ENCODE assay signal across 18 cellular contexts in the genomic region with DNA sequence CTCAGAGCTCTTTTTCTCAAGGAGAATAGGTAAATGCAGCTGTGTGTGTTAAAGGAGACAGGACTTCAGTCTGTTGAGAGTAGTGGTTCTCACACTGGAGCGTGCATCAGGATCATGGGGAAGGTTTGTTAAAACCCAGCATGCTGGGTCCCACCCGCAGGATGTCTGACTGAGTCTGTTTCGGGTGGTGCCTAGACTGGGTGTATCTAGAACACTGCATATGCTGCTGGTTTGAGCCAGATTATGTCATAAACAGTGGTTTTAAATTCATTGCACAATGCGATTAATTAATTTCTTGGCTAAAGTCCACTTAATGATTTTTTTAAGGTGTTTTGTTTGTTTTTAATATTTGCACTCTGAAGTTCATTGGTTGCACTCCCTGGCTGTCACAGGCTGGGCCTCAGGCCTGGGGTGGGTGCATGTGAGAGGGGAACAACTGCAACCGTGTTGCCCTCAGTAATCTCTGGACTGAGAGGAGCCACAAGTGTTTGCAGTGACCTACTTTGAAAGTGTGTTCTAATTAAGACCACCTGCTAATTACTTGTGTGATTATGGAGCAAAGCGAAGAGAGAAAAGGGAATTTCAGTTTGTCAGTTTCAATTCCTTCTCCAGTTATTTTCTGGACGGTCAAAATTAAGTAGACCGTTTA. TPM values are rescaled to one million over a fixed set of nuclear protein-coding genes. Genes with fewer than 3 reads are reported as not detected.
DNase-seq lines count a peak whose midpoint lies in the region; ATAC-seq and TF ChIP-seq lines count a peak whose summit lies in the region.
"Had no signal": no experiment of that assay in that cellular context is flagged by ENCODE, and none has a peak within 500 bp of the region (broad histone marks: within the 10 kb centered on the region; RNA-seq: fewer than 3 reads in every experiment).

No MANE protein-coding gene starts in this region.

- H3K36me3 Mint-ChIP-seq in activated T-cell treated with anti-CD3 and anti-CD28 coated beads, Interleukin-2, amount 50 U/mL, for 72 hours (ENCODE audit: insufficient read depth in 2 of 2) = peaks cover 5 to 15% of the 10 kb centered on the region in 2 donors
- peaks cover 21% of the 10 kb centered on the region for H3K36me3 Mint-ChIP-seq in activated T-cell treated with anti-CD3 and anti-CD28 coated beads, Interleukin-2, amount 50 U/mL, for 4 hours (ENCODE audit: insufficient read depth)

- no peak for TF ChIP-seq EP300 in tibial nerve (IDR thresholded peaks at IDR 0.05)

- WGBS in right lobe of liver (ENCODE audit: insufficient coverage, low coverage, low lambda C conversion rate, missing lambda C conversion rate) = 39% methylated on average over 7 of the region's 8 CpGs
- 74 to 77% methylated on average over 8 of the region's 8 CpGs for WGBS in tibial nerve, 2 donors

- H3K27ac ChIP-seq in right lobe of liver (no peak overlapping the region), tibial nerve (no peak overlapping the region)
- H3K27ac ChIP-seq: 22Rv1, A549, BLaER1, GM23248 had no signal

- H3K27me3 Mint-ChIP-seq in activated T-cell treated with anti-CD3 and anti-CD28 coated beads, Interleukin-2, amount 50 U/mL, for 72 hours (ENCODE audit: low read depth) = no peaks in the 10 kb centered on the region
- no peaks in the 10 kb centered on the region for H3K27me3 Mint-ChIP-seq in activated T-cell treated with anti-CD3 and anti-CD28 coated beads, Interleukin-2, amount 50 U/mL, for 4 hours (ENCODE audit: low read depth)
- H3K27me3 Mint-ChIP-seq: CD4-positive, alpha-beta memory T cell had no signal

- no peak overlapping the region for H3K4me3 ChIP-seq in right lobe of liver
- H3K4me3 ChIP-seq in tibial nerve = no peak overlapping the region
- H3K4me3 ChIP-seq: A549, BLaER1, GM23248, HAP-1 had no signal

- peak; percentile 24 for TF ChIP-seq POLR2A in erythroblast (IDR thresholded peaks at IDR 0.05; ENCODE audit: low read length)
- no peak for TF ChIP-seq POLR2A in right lobe of liver (IDR thresholded peaks at IDR 0.05)
- no peak for TF ChIP-seq POLR2A in tibial nerve (IDR thresholded peaks at IDR 0.05)

- intact Hi-C loops in right lobe of liver (cut with DNase I) = no loop called here

- H3K4me1 Mint-ChIP-seq in activated T-cell treated with anti-CD3 and anti-CD28 coated beads, Interleukin-2, amount 50 U/mL, for 72 hours (ENCODE audit: low read depth) = no peaks in the 10 kb centered on the region
- H3K4me1 Mint-ChIP-seq in activated T-cell treated with anti-CD3 and anti-CD28 coated beads, Interleukin-2, amount 50 U/mL, for 4 hours (ENCODE audit: low read depth) = no peaks in the 10 kb centered on the region
- H3K4me1 Mint-ChIP-seq: CD4-positive, alpha-beta memory T cell had no signal

- no peak for DNase-seq in activated T-cell treated with anti-CD3 and anti-CD28 coated beads, Interleukin-2, amount 50 U/mL, for 72 hours
- no peak for DNase-seq in activated T-cell treated with anti-CD3 and anti-CD28 coated beads, Interleukin-2, amount 50 U/mL, for 4 hours
- DNase-seq in erythroblast (lab: John Stamatoyannopoulos, UW) (peak; percentile 68 to 74), right lobe of liver (no peak), Ammon's horn (ENCODE audit: low spot score) (no peak), NCI-H1436 (lab: John Stamatoyannopoulos, UW) (no peak), tibial nerve (ENCODE audit: low spot score in 2 of 2) (no peak)
- no peak for DNase-seq in stimulated activated CD4-positive, alpha-beta T cell treated with anti-CD3 and anti-CD28 coated beads, Interleukin-2, amount 100 ng/mL, for 48 hours
- DNase-seq: AML-193; CD4-positive, alpha-beta memory T cell; DMS79 treated with DMSO at 0.1 percent for 48 hours; GF-D8; GM23248 had no signal

- ATAC-seq in activated T-cell treated with anti-CD3 and anti-CD28 coated beads, Interleukin-2, amount 50 U/mL, for 72 hours (replicated peaks in 1 of 2) = no peak
- no peak for ATAC-seq in activated T-cell treated with anti-CD3 and anti-CD28 coated beads, Interleukin-2, amount 50 U/mL, for 4 hours
- peak in 3 of 4 donors; percentile 36 to 55 (median 49) for ATAC-seq in right lobe of liver
- ATAC-seq: A549 had no signal

- H3K27me3 ChIP-seq in right lobe of liver (no peaks in the 10 kb centered on the region), tibial nerve (no peaks in the 10 kb centered on the region)

- H3K36me3 ChIP-seq in right lobe of liver (peaks cover 0 to 36% (median 6%) of the 10 kb centered on the region in 4 donors), tibial nerve (peaks cover 0 to 74% (median 0%) of the 10 kb centered on the region in 3 donors)

- TF ChIP-seq CTCF in right lobe of liver (IDR thresholded peaks at IDR 0.05) = no peak
- no peak for TF ChIP-seq CTCF in tibial nerve (IDR thresholded peaks at IDR 0.05)

- peak overlapping the region; percentile 33 for H3K27ac Mint-ChIP-seq in activated T-cell treated with anti-CD3 and anti-CD28 coated beads, Interleukin-2, amount 50 U/mL, for 72 hours

- H3K9me3 ChIP-seq in right lobe of liver = no peaks in the 10 kb centered on the region
- no peaks in the 10 kb centered on the region for H3K9me3 ChIP-seq in tibial nerve
- H3K9me3 ChIP-seq: A549, BLaER1, HAP-1 had no signal

- H3K4me3 Mint-ChIP-seq in activated T-cell treated with anti-CD3 and anti-CD28 coated beads, Interleukin-2, amount 50 U/mL, for 72 hours = no peak overlapping the region
- no peak overlapping the region for H3K4me3 Mint-ChIP-seq in activated T-cell treated with anti-CD3 and anti-CD28 coated beads, Interleukin-2, amount 50 U/mL, for 4 hours
- H3K4me3 Mint-ChIP-seq: CD14-positive monocyte; CD4-positive, alpha-beta memory T cell had no signal

- no peaks in the 10 kb centered on the region for H3K9me3 Mint-ChIP-seq in activated T-cell treated with anti-CD3 and anti-CD28 coated beads, Interleukin-2, amount 50 U/mL, for 72 hours
- no peaks in the 10 kb centered on the region for H3K9me3 Mint-ChIP-seq in activated T-cell treated with anti-CD3 and anti-CD28 coated beads, Interleukin-2, amount 50 U/mL, for 4 hours
- H3K9me3 Mint-ChIP-seq: CD14-positive monocyte; CD4-positive, alpha-beta memory T cell had no signal

- H3K4me1 ChIP-seq in right lobe of liver = no peaks in the 10 kb centered on the region
- H3K4me1 ChIP-seq in tibial nerve = no peaks in the 10 kb centered on the region
- H3K4me1 ChIP-seq: A549, BLaER1, HAP-1 had no signal

RNA-seq across cellular contexts. Expression of a gene that starts 8.3 kb away (rescaled TPM):
- 10 to 100 TPM; 31.7 to 32.5 TPM for total RNA-seq in activated T-cell treated with anti-CD3 and anti-CD28 coated beads, Interleukin-2, amount 50 U/mL, for 72 hours
- total RNA-seq in activated T-cell treated with anti-CD3 and anti-CD28 coated beads, Interleukin-2, amount 50 U/mL, for 4 hours = 10 to 100 TPM; 39.4 to 40.2 (median 39.7) TPM
- total RNA-seq in right lobe of liver = 10 to 100 TPM in 5 of 6 experiments, 1 to 10 TPM in 1; 8.5 to 13.1 (median 10.3) TPM
- 1 to 10 TPM; 7.2 to 8.6 (median 8.2) TPM for total RNA-seq in tibial nerve

Comparison
In these comparisons a context has a peak if more than half of its experiments do, and no peak if none do; other contexts are left out.
1. ATAC-seq: peak in right lobe of liver (3 of 4); none in activated T-cell treated with anti-CD3 and anti-CD28 coated beads, Interleukin-2, amount 50 U/mL, for 72 hours (0 of 2) and activated T-cell treated with anti-CD3 and anti-CD28 coated beads, Interleukin-2, amount 50 U/mL, for 4 hours (0 of 2).
2. DNase-seq: peak in erythroblast (2 of 2); none in activated T-cell treated with anti-CD3 and anti-CD28 coated beads, Interleukin-2, amount 50 U/mL, for 72 hours (0 of 2), activated T-cell treated with anti-CD3 and anti-CD28 coated beads, Interleukin-2, amount 50 U/mL, for 4 hours (single experiment), right lobe of liver (0 of 3), Ammon's horn (single experiment), NCI-H1436 (single experiment), tibial nerve (0 of 2) and stimulated activated CD4-positive, alpha-beta T cell treated with anti-CD3 and anti-CD28 coated beads, Interleukin-2, amount 100 ng/mL, for 48 hours (0 of 2).